2 cellular contexts compared by ENCODE assay signal in the genomic region with DNA sequence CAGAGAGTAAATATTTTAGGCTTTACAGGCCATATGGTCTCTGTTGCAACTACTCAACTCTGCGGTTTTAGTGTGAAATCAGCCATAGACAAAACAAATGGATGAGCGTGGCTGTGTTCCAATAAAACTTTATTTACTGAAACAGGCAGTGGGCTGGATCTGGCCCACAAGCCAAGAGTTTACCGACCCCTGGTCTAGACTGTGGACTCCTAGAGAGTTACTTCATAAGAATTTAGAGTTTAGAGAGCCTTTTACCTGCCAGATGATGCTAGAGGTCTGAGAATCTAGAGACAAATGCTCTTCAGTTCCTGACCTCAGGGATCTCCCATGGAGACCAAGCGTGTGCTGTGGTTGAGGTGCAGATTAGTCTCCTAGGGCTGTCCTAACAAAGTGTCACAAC.
TF ChIP-seq lines count a peak whose summit lies in the region.

No MANE protein-coding gene starts in this region.

TF ChIP-seq in HEK293, 187 proteins besides CTCF, POLR2A, EP300 and RAD21 (continued from another document):
- TF ChIP-seq ZBTB44 (tag by site-specific recombination; IDR thresholded peaks at IDR 0.05) (0 out of 2 replicates have a peak, but pooled peaks have one; percentile 27), TSHZ1 (tag by site-specific recombination; IDR thresholded peaks at IDR 0.05; ENCODE audit: borderline replicate concordance) (no peak), MZF1 (tag by site-specific recombination; IDR thresholded peaks at IDR 0.05; ENCODE audit: borderline replicate concordance) (0 out of 2 replicates have a peak, but pooled peaks have one; percentile 25)
- TF ChIP-seq, protein P1, sequence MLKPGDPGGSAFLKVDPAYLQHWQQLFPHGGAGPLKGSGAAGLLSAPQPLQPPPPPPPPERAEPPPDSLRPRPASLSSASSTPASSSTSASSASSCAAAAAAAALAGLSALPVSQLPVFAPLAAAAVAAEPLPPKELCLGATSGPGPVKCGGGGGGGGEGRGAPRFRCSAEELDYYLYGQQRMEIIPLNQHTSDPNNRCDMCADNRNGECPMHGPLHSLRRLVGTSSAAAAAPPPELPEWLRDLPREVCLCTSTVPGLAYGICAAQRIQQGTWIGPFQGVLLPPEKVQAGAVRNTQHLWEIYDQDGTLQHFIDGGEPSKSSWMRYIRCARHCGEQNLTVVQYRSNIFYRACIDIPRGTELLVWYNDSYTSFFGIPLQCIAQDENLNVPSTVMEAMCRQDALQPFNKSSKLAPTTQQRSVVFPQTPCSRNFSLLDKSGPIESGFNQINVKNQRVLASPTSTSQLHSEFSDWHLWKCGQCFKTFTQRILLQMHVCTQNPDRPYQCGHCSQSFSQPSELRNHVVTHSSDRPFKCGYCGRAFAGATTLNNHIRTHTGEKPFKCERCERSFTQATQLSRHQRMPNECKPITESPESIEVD (tag by site-specific recombination; IDR thresholded peaks at IDR 0.05) = no peak

TF ChIP-seq in GM12878, 131 proteins besides CTCF, POLR2A, EP300 and RAD21 (continued from another document):
- TF ChIP-seq, protein P2, sequence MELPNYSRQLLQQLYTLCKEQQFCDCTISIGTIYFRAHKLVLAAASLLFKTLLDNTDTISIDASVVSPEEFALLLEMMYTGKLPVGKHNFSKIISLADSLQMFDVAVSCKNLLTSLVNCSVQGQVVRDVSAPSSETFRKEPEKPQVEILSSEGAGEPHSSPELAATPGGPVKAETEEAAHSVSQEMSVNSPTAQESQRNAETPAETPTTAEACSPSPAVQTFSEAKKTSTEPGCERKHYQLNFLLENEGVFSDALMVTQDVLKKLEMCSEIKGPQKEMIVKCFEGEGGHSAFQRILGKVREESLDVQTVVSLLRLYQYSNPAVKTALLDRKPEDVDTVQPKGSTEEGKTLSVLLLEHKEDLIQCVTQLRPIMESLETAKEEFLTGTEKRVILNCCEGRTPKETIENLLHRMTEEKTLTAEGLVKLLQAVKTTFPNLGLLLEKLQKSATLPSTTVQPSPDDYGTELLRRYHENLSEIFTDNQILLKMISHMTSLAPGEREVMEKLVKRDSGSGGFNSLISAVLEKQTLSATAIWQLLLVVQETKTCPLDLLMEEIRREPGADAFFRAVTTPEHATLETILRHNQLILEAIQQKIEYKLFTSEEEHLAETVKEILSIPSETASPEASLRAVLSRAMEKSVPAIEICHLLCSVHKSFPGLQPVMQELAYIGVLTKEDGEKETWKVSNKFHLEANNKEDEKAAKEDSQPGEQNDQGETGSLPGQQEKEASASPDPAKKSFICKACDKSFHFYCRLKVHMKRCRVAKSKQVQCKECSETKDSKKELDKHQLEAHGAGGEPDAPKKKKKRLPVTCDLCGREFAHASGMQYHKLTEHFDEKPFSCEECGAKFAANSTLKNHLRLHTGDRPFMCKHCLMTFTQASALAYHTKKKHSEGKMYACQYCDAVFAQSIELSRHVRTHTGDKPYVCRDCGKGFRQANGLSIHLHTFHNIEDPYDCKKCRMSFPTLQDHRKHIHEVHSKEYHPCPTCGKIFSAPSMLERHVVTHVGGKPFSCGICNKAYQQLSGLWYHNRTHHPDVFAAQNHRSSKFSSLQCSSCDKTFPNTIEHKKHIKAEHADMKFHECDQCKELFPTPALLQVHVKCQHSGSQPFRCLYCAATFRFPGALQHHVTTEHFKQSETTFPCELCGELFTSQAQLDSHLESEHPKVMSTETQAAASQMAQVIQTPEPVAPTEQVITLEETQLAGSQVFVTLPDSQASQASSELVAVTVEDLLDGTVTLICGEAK (IDR thresholded peaks at IDR 0.05; ENCODE audit: borderline replicate concordance) = peak; percentile 64; the same call in 1 of the 2 replicates
- TF ChIP-seq, protein P3, sequence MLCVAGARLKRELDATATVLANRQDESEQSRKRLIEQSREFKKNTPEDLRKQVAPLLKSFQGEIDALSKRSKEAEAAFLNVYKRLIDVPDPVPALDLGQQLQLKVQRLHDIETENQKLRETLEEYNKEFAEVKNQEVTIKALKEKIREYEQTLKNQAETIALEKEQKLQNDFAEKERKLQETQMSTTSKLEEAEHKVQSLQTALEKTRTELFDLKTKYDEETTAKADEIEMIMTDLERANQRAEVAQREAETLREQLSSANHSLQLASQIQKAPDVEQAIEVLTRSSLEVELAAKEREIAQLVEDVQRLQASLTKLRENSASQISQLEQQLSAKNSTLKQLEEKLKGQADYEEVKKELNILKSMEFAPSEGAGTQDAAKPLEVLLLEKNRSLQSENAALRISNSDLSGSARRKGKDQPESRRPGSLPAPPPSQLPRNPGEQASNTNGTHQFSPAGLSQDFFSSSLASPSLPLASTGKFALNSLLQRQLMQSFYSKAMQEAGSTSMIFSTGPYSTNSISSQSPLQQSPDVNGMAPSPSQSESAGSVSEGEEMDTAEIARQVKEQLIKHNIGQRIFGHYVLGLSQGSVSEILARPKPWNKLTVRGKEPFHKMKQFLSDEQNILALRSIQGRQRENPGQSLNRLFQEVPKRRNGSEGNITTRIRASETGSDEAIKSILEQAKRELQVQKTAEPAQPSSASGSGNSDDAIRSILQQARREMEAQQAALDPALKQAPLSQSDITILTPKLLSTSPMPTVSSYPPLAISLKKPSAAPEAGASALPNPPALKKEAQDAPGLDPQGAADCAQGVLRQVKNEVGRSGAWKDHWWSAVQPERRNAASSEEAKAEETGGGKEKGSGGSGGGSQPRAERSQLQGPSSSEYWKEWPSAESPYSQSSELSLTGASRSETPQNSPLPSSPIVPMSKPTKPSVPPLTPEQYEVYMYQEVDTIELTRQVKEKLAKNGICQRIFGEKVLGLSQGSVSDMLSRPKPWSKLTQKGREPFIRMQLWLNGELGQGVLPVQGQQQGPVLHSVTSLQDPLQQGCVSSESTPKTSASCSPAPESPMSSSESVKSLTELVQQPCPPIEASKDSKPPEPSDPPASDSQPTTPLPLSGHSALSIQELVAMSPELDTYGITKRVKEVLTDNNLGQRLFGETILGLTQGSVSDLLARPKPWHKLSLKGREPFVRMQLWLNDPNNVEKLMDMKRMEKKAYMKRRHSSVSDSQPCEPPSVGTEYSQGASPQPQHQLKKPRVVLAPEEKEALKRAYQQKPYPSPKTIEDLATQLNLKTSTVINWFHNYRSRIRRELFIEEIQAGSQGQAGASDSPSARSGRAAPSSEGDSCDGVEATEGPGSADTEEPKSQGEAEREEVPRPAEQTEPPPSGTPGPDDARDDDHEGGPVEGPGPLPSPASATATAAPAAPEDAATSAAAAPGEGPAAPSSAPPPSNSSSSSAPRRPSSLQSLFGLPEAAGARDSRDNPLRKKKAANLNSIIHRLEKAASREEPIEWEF (IDR thresholded peaks at IDR 0.05; ENCODE audit: insufficient replicate concordance, low read depth, low read length) = no peak
- TF ChIP-seq RELA (IDR thresholded peaks at IDR 0.05; ENCODE audit: borderline replicate concordance, partially characterized antibody) = no peak
